ENCODE assay signal across 10 cellular contexts in genomic region chr2:113910110-113910717, GRCh38. TPM values are rescaled to one million over a fixed set of nuclear protein-coding genes. Genes with fewer than 3 reads are reported as not detected.
DNase-seq lines count a peak whose midpoint lies in the region; ATAC-seq lines count a peak whose summit lies in the region.
"Had no signal": no experiment of that assay in that cellular context is flagged by ENCODE, and none has a peak within 500 bp of the region (broad histone marks: within the 10 kb centered on the region; RNA-seq: fewer than 3 reads in every experiment).

No MANE protein-coding gene starts in this region.

- H3K4me1 Mint-ChIP-seq in naive thymus-derived CD8-positive, alpha-beta T cell, result peaks cover 28 to 87% (median 71%) of the 10 kb centered on the region in 4 donors

- POLR2A ChIA-PET in naive thymus-derived CD8-positive, alpha-beta T cell (lab: Charles Lee), result interaction anchor here (0.7 to 1.0 kb wide), 2 partner anchors 13 to 154 kb away, joined by 3 to 5 read pairs; partner anchors contain the start of gene SLC35F5

- peaks cover 0 to 53% (median 18%) of the 10 kb centered on the region in 3 donors for H3K36me3 Mint-ChIP-seq in naive thymus-derived CD8-positive, alpha-beta T cell

- DNase-seq in activated gamma-delta T cell treated with Interleukin-2 at 50 U/mL for 16 hours (peak; percentile 42), activated gamma-delta T cell (lab: John Stamatoyannopoulos, UW) (no peak), activated T-cell treated with anti-CD3 and anti-CD28 coated beads for 4 hours (peak; percentile 70), NCI-H69 (lab: John Stamatoyannopoulos, UW) (no peak)
- peak in 4 of 10 donors; percentile 12 to 49 (median 34) for DNase-seq in naive thymus-derived CD8-positive, alpha-beta T cell
- DNase-seq in stimulated activated naive CD8-positive, alpha-beta T cell treated with anti-CD3 and anti-CD28 coated beads, Interleukin-15, Interleukin-2, amounts not matched to agents 100 U/mL and 50 U/mL, for 24 hours, result peak; percentile 53
- DNase-seq: left cardiac atrium, NCI-H2081 treated with DMSO at 0.1 percent for 48 hours had no signal

- peak; percentile 50 to 82 for ATAC-seq in naive thymus-derived CD8-positive, alpha-beta T cell
- ATAC-seq in stimulated activated naive CD8-positive, alpha-beta T cell treated with anti-CD3 and anti-CD28 coated beads, Interleukin-15, Interleukin-2, amounts not matched to agents 100 U/mL and 50 U/mL, for 24 hours, result peak; percentile 92
- ATAC-seq in GM19467 (IDR thresholded peaks at IDR 0.05; ENCODE audit: unreplicated experiment), result no peak
- no peak for ATAC-seq in GM18519 (IDR thresholded peaks at IDR 0.05; ENCODE audit: low FRiP score, unreplicated experiment)

- H3K27ac Mint-ChIP-seq in naive thymus-derived CD8-positive, alpha-beta T cell, result peak overlapping the region; percentile 33 to 88 (median 68)

- no peaks in the 10 kb centered on the region for H3K9me3 Mint-ChIP-seq in naive thymus-derived CD8-positive, alpha-beta T cell

- H3K27me3 Mint-ChIP-seq in naive thymus-derived CD8-positive, alpha-beta T cell, result no peaks in the 10 kb centered on the region

- H3K4me3 Mint-ChIP-seq in naive thymus-derived CD8-positive, alpha-beta T cell, result peak overlapping the region; percentile 8 to 84 (median 62)

RNA-seq across cellular contexts. Expression of gene ACTR3, which starts 20.3 kb away (rescaled TPM):
- total RNA-seq in naive thymus-derived CD8-positive, alpha-beta T cell, result 100 to 1,000 TPM; 228 to 231 TPM
- polyA plus RNA-seq in naive thymus-derived CD8-positive, alpha-beta T cell, result 100 to 1,000 TPM; 390 to 476 (median 471) TPM

Comparison
In these comparisons a context has a peak if more than half of its experiments do, and no peak if none do; other contexts are left out.
1. DNase-seq: peak in activated gamma-delta T cell treated with Interleukin-2 at 50 U/mL for 16 hours (single experiment), activated T-cell treated with anti-CD3 and anti-CD28 coated beads for 4 hours (single experiment) and stimulated activated naive CD8-positive, alpha-beta T cell treated with anti-CD3 and anti-CD28 coated beads, Interleukin-15, Interleukin-2, amounts not matched to agents 100 U/mL and 50 U/mL, for 24 hours (single experiment); none in activated gamma-delta T cell (single experiment) and NCI-H69 (single experiment).
2. ATAC-seq: peak in naive thymus-derived CD8-positive, alpha-beta T cell (2 of 2) and stimulated activated naive CD8-positive, alpha-beta T cell treated with anti-CD3 and anti-CD28 coated beads, Interleukin-15, Interleukin-2, amounts not matched to agents 100 U/mL and 50 U/mL, for 24 hours (single experiment); none in GM19467 (single experiment) and GM18519 (single experiment).